Comparison of ENCODE assay signal across 20 cellular contexts in the genomic region with DNA sequence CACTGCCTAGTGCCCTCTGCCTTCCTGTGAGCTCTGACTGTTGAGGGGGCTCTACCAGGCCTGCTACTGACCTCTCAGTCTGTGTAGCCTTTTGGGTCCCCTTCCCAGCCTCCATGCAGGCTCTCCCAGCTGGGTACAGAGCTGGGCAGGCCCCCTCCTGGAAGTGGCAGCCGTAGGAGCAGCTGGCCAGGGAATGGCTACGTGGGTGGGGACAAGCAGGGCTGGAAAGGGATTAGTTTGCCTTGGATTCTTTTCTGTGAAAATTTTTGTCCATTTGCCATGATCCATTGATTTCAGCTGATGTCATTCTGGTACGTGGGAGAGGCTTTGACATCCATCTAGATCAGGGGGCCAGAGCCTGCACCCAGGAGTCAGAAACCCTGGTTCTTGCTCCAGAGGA. TPM values are rescaled to one million over a fixed set of nuclear protein-coding genes. Genes with fewer than 3 reads are reported as not detected.
DNase-seq lines count a peak whose midpoint lies in the region; ATAC-seq and TF ChIP-seq lines count a peak whose summit lies in the region.
"Had no signal": no experiment of that assay in that cellular context is flagged by ENCODE, and none has a peak within 500 bp of the region (broad histone marks: within the 10 kb centered on the region; RNA-seq: fewer than 3 reads in every experiment).

No MANE protein-coding gene starts in this region.

- ATAC-seq in naive B cell (ENCODE audit: low read depth in 2 of 2) (no peak), GM21390 (IDR thresholded peaks at IDR 0.05; ENCODE audit: unreplicated experiment) (no peak), HG02885 (IDR thresholded peaks at IDR 0.05; ENCODE audit: poor library complexity, unreplicated experiment) (no peak), GM19467 (IDR thresholded peaks at IDR 0.05; ENCODE audit: unreplicated experiment) (no peak)
- ATAC-seq: activated naive CD4-positive, alpha-beta T cell treated with anti-CD3 and anti-CD28 coated beads, Interleukin-2, amount 50 U/mL, for 72 hours; psoas muscle had no signal

- peak overlapping the region in 5 of 6 donors; percentile 64 to 99 (median 97) for H3K27ac Mint-ChIP-seq in naive B cell
- H3K27ac Mint-ChIP-seq: activated CD4-positive, alpha-beta memory T cell treated with anti-CD3 and anti-CD28 coated beads, Interleukin-2, amount 10 ng/mL, durations not matched to agents 7 days and 5 days; activated naive CD4-positive, alpha-beta T cell treated with anti-CD3 and anti-CD28 coated beads, Interleukin-2, amount 50 U/mL, for 72 hours; activated T-cell treated with anti-CD3 and anti-CD28 coated beads, Interleukin-2, amount 50 U/mL, for 24 hours; CD4-positive, CD25-positive, alpha-beta regulatory T cell had no signal

- peaks cover 4 to 33% (median 26%) of the 10 kb centered on the region in 3 donors for H3K27me3 Mint-ChIP-seq in naive B cell

- H3K9me3 Mint-ChIP-seq in naive B cell: no peaks in the 10 kb centered on the region
- H3K9me3 Mint-ChIP-seq: activated CD4-positive, alpha-beta memory T cell treated with anti-CD3 and anti-CD28 coated beads, Interleukin-2, amount 10 ng/mL, durations not matched to agents 7 days and 5 days; activated naive CD4-positive, alpha-beta T cell treated with anti-CD3 and anti-CD28 coated beads, Interleukin-2, amount 50 U/mL, for 72 hours; activated T-cell treated with anti-CD3 and anti-CD28 coated beads, Interleukin-2, amount 50 U/mL, for 24 hours had no signal

- peaks cover 27 to 34% (median 33%) of the 10 kb centered on the region in 3 donors for H3K4me1 Mint-ChIP-seq in naive B cell

- H3K36me3 Mint-ChIP-seq in naive B cell: no peaks in the 10 kb centered on the region
- H3K36me3 Mint-ChIP-seq: activated naive CD4-positive, alpha-beta T cell treated with anti-CD3 and anti-CD28 coated beads, Interleukin-2, amount 50 U/mL, for 72 hours; CD4-positive, CD25-positive, alpha-beta regulatory T cell had no signal

- H3K4me3 Mint-ChIP-seq in naive B cell: peak overlapping the region in 7 of 8 donors; percentile 29 to 87 (median 72)
- H3K4me3 Mint-ChIP-seq: activated CD4-positive, alpha-beta memory T cell treated with anti-CD3 and anti-CD28 coated beads, Interleukin-2, amount 10 ng/mL, durations not matched to agents 7 days and 5 days; activated T-cell treated with anti-CD3 and anti-CD28 coated beads, Interleukin-2, amount 50 U/mL, for 24 hours; CD4-positive, CD25-positive, alpha-beta regulatory T cell had no signal

- no peak for TF ChIP-seq CTCF in GM12865 (IDR thresholded peaks at IDR 0.05; ENCODE audit: insufficient read depth, low read depth, low read length, missing control alignments)

- peak overlapping the region; percentile 29 for H3K27ac ChIP-seq in angular gyrus (ENCODE audit: low read depth, low read length)
- H3K27ac ChIP-seq: hepatocyte, psoas muscle, thoracic aorta had no signal

- peak overlapping the region; percentile 63 for H3K4me3 ChIP-seq in GM12865 (ENCODE audit: low read depth, low read length)
- H3K4me3 ChIP-seq: hepatocyte, psoas muscle, thoracic aorta had no signal

- peak; percentile 60 for DNase-seq in AG20443 (ENCODE audit: low spot score)
- no peak for DNase-seq in GM12865 (ENCODE audit: low read depth)
- DNase-seq in naive B cell: no peak
- DNase-seq in activated CD4-positive, alpha-beta T cell treated with anti-CD3 and anti-CD28 coated beads, Interleukin-2, amount 50 U/mL, for 4 hours: no peak
- DNase-seq: activated CD4-positive, alpha-beta memory T cell treated with anti-CD3 and anti-CD28 coated beads, Interleukin-2, amount 10 ng/mL, durations not matched to agents 7 days and 5 days; activated T-cell treated with anti-CD3 and anti-CD28 coated beads, Interleukin-2, amount 50 U/mL, for 24 hours; CD4-positive, CD25-positive, alpha-beta regulatory T cell; cortex of kidney; Kasumi-1; NCI-H1105; NCI-H2081 treated with DMSO at 0.1 percent for 48 hours; NCI-H446 treated with DMSO at 0.1 percent for 48 hours; psoas muscle had no signal

RNA-seq across cellular contexts. Expression of a gene that starts 23.9 kb away (rescaled TPM):
- under 1 TPM in 5 of 6 donors, not detected in 1; 0.24 to 0.74 (median 0.38) TPM for polyA plus RNA-seq in naive B cell (ENCODE audit: low read depth in 6 of 6)
